ENCODE assay signal across 9 cellular contexts in genomic region chr1:41537788-41538351, GRCh38. TPM values are rescaled to one million over a fixed set of nuclear protein-coding genes. Genes with fewer than 3 reads are reported as not detected.
DNase-seq lines count a peak whose midpoint lies in the region; ATAC-seq and TF ChIP-seq lines count a peak whose summit lies in the region.
"Had no signal": no experiment of that assay in that cellular context is flagged by ENCODE, and none has a peak within 500 bp of the region (broad histone marks: within the 10 kb centered on the region; RNA-seq: fewer than 3 reads in every experiment).

No MANE protein-coding gene starts in this region.

- 25 to 26% methylated on average over 8 of the region's 10 CpGs for WGBS in gastroesophageal sphincter (ENCODE audit: low coverage in 1 of 2), 2 donors
- WGBS in smooth muscle cell (ENCODE audit: low lambda C conversion rate) = 50% methylated on average over 10 of the region's 10 CpGs

- ATAC-seq in gastroesophageal sphincter (peak; percentile 72), HG03039 (IDR thresholded peaks at IDR 0.05; ENCODE audit: unreplicated experiment) (no peak), HG03025 (IDR thresholded peaks at IDR 0.05; ENCODE audit: low FRiP score, unreplicated experiment) (no peak), GM18505 (IDR thresholded peaks at IDR 0.05; ENCODE audit: unreplicated experiment) (no peak)

- peaks cover 59% of the 10 kb centered on the region for H3K4me1 Mint-ChIP-seq in HFFc6 (ENCODE audit: low read depth)

- H3K27me3 Mint-ChIP-seq in HFFc6 (ENCODE audit: insufficient read depth) = peaks cover 4% of the 10 kb centered on the region; the same call in 1 of the 2 replicates

- TF ChIP-seq CTCF in HFFc6 (IDR thresholded peaks at IDR 0.05) = no peak
- TF ChIP-seq CTCF in gastroesophageal sphincter (IDR thresholded peaks at IDR 0.05) = no peak
- TF ChIP-seq CTCF in smooth muscle cell (IDR thresholded peaks at IDR 0.05; ENCODE audit: borderline replicate concordance, insufficient read depth, poor library complexity, severe bottlenecking) = no peak

- no peak overlapping the region for H3K4me3 ChIP-seq in gastroesophageal sphincter
- H3K4me3 ChIP-seq in smooth muscle cell = no peak overlapping the region
- H3K4me3 ChIP-seq: breast epithelium had no signal

- no peaks in the 10 kb centered on the region for H3K27me3 ChIP-seq in gastroesophageal sphincter
- no peaks in the 10 kb centered on the region for H3K27me3 ChIP-seq in smooth muscle cell (ENCODE audit: low read depth)
- H3K27me3 ChIP-seq: breast epithelium had no signal

- H3K9me3 ChIP-seq in gastroesophageal sphincter (no peaks in the 10 kb centered on the region), smooth muscle cell (replicated peaks; ENCODE audit: low read depth) (no peaks in the 10 kb centered on the region)
- H3K9me3 ChIP-seq: breast epithelium had no signal

- TF ChIP-seq EP300 in gastroesophageal sphincter (IDR thresholded peaks at IDR 0.05) = no peak

- no peaks in the 10 kb centered on the region for H3K36me3 Mint-ChIP-seq in HFFc6 (ENCODE audit: low read depth)

- H3K4me1 ChIP-seq in gastroesophageal sphincter (peaks cover 0 to 31% (median 8%) of the 10 kb centered on the region in 3 donors), smooth muscle cell (ENCODE audit: low read depth) (peaks cover 6% of the 10 kb centered on the region)
- H3K4me1 ChIP-seq: breast epithelium had no signal

- H3K79me2 ChIP-seq in smooth muscle cell (ENCODE audit: low read depth) = no peaks in the 10 kb centered on the region

- no peak overlapping the region for H3K9ac ChIP-seq in smooth muscle cell (ENCODE audit: low read depth)

- no peak overlapping the region for H3K27ac ChIP-seq in gastroesophageal sphincter
- no peak overlapping the region for H3K27ac ChIP-seq in smooth muscle cell (ENCODE audit: low read depth)
- H3K27ac ChIP-seq: breast epithelium had no signal

- DNase-seq in HFFc6 (peak; percentile 89), NOMO-1 treated with DMSO at 0.1 percent for 48 hours (lab: John Stamatoyannopoulos, UW; ENCODE audit: unreplicated experiment) (peak; percentile 50), smooth muscle cell (lab: John Stamatoyannopoulos, UW; ENCODE audit: unreplicated experiment) (peak; percentile 6)
- no peak for DNase-seq in central memory CD4-positive, alpha-beta T cell

- no peak for TF ChIP-seq POLR2A in gastroesophageal sphincter (IDR thresholded peaks at IDR 0.05)
- TF ChIP-seq POLR2A in GM18505 (IDR thresholded peaks at IDR 0.05; ENCODE audit: borderline replicate concordance, extremely low read depth, insufficient read depth, insufficient read length) = no peak

- H2AFZ ChIP-seq in smooth muscle cell (ENCODE audit: low read depth) = no peak overlapping the region

- peaks cover 50% of the 10 kb centered on the region for H4K20me1 ChIP-seq in smooth muscle cell (ENCODE audit: low read depth)

- H3K4me3 Mint-ChIP-seq in HFFc6 = peak overlapping the region; percentile 79

- no peaks in the 10 kb centered on the region for H3F3A ChIP-seq in smooth muscle cell (ENCODE audit: low read depth)

- H3K27ac Mint-ChIP-seq in HFFc6 = peak overlapping the region; percentile 95

- no peaks in the 10 kb centered on the region for H3K9me3 Mint-ChIP-seq in HFFc6

- no peaks in the 10 kb centered on the region for H3K36me3 ChIP-seq in gastroesophageal sphincter
- no peaks in the 10 kb centered on the region for H3K36me3 ChIP-seq in smooth muscle cell (ENCODE audit: low read depth)
- H3K36me3 ChIP-seq: breast epithelium had no signal

- H3K4me2 ChIP-seq in smooth muscle cell = no peak overlapping the region

RNA-seq across cellular contexts. Expression of gene EDN2, which starts 53.4 kb away (rescaled TPM):
- total RNA-seq in HFFc6 (2021; fragmentation: NEBNext Ultra II Directional; extraction: Animal tissue kit (Norgen Biotek cat#: 25700)) = not detected
- total RNA-seq in gastroesophageal sphincter (1 to 10 TPM in 1 of 4 donors, under 1 TPM in 1, not detected in 2; 0.50 to 1.1 TPM), smooth muscle cell (not detected in 2 replicates)
- not detected in 2 replicates for polyA plus RNA-seq in smooth muscle cell
